ENCODE assay signal across 1 cellular context in genomic region chr9:128838338-128838737, GRCh38.
A peak's percentile ranks its signal among the peaks of the same experiment; 100 is the strongest.
TF ChIP-seq lines count a peak whose summit lies in the region.

No MANE protein-coding gene starts in this region.

TF ChIP-seq in HepG2, 621 proteins besides CTCF, POLR2A, EP300 and RAD21 (continued from another document):
- TF ChIP-seq ZNF224 (CRISPR knock-in tag; IDR thresholded peaks at IDR 0.05) (peak; percentile 68; the same call in 1 of the 2 replicates), HINFP (CRISPR knock-in tag; IDR thresholded peaks at IDR 0.05; ENCODE audit: low read depth) (peak; percentile 63; the same call in 1 of the 2 replicates)
- TF ChIP-seq, protein P1, sequence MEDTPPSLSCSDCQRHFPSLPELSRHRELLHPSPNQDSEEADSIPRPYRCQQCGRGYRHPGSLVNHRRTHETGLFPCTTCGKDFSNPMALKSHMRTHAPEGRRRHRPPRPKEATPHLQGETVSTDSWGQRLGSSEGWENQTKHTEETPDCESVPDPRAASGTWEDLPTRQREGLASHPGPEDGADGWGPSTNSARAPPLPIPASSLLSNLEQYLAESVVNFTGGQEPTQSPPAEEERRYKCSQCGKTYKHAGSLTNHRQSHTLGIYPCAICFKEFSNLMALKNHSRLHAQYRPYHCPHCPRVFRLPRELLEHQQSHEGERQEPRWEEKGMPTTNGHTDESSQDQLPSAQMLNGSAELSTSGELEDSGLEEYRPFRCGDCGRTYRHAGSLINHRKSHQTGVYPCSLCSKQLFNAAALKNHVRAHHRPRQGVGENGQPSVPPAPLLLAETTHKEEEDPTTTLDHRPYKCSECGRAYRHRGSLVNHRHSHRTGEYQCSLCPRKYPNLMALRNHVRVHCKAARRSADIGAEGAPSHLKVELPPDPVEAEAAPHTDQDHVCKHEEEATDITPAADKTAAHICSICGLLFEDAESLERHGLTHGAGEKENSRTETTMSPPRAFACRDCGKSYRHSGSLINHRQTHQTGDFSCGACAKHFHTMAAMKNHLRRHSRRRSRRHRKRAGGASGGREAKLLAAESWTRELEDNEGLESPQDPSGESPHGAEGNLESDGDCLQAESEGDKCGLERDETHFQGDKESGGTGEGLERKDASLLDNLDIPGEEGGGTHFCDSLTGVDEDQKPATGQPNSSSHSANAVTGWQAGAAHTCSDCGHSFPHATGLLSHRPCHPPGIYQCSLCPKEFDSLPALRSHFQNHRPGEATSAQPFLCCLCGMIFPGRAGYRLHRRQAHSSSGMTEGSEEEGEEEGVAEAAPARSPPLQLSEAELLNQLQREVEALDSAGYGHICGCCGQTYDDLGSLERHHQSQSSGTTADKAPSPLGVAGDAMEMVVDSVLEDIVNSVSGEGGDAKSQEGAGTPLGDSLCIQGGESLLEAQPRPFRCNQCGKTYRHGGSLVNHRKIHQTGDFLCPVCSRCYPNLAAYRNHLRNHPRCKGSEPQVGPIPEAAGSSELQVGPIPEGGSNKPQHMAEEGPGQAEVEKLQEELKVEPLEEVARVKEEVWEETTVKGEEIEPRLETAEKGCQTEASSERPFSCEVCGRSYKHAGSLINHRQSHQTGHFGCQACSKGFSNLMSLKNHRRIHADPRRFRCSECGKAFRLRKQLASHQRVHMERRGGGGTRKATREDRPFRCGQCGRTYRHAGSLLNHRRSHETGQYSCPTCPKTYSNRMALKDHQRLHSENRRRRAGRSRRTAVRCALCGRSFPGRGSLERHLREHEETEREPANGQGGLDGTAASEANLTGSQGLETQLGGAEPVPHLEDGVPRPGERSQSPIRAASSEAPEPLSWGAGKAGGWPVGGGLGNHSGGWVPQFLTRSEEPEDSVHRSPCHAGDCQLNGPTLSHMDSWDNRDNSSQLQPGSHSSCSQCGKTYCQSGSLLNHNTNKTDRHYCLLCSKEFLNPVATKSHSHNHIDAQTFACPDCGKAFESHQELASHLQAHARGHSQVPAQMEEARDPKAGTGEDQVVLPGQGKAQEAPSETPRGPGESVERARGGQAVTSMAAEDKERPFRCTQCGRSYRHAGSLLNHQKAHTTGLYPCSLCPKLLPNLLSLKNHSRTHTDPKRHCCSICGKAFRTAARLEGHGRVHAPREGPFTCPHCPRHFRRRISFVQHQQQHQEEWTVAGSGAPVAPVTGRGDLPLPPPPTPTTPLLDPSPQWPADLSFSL (CRISPR knock-in tag; IDR thresholded peaks at IDR 0.05): peak; percentile 87
- TF ChIP-seq, protein P2, sequence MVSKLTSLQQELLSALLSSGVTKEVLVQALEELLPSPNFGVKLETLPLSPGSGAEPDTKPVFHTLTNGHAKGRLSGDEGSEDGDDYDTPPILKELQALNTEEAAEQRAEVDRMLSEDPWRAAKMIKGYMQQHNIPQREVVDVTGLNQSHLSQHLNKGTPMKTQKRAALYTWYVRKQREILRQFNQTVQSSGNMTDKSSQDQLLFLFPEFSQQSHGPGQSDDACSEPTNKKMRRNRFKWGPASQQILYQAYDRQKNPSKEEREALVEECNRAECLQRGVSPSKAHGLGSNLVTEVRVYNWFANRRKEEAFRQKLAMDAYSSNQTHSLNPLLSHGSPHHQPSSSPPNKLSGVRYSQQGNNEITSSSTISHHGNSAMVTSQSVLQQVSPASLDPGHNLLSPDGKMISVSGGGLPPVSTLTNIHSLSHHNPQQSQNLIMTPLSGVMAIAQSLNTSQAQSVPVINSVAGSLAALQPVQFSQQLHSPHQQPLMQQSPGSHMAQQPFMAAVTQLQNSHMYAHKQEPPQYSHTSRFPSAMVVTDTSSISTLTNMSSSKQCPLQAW (CRISPR knock-in tag; IDR thresholded peaks at IDR 0.05): peak; percentile 43; the same call in 1 of the 2 replicates
TF ChIP-seq in HepG2: peak in this region for 155.
